In the genomic region with DNA sequence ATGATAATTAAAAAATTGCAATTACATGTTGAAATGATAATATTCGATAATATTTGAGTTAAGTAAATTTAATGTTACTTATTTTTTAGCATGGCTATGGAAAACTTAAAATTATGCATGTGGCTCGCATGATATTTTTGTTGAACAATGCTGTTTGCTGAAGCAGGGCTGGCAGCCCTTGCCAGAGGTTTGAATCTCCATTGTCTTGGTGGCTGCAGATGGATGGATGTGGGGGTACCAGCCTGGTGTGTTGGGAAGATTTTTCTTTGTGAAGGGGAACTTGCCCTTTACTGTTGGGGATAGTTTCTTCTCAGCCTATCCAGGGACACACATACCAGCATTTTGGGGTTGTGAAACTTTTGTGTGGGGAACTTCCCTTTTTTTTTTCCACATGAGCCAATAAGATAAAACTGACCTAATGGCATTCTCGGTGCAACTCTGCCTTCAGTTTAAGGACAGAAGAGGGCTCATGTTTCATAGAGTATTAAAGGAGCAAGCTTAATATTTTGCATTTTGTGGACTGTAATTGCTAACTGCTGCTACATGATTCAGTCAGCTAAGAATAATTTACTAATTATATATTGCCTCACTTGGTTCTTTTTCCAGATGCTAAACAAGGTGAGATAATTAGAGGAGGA, we compare ENCODE assay signal across 7 cellular contexts. TPM values are rescaled to one million over a fixed set of nuclear protein-coding genes. Genes with fewer than 3 reads are reported as not detected.
A peak's percentile ranks its signal among the peaks of the same experiment; 100 is the strongest.
DNase-seq lines count a peak whose midpoint lies in the region; ATAC-seq, FAIRE-seq and TF ChIP-seq lines count a peak whose summit lies in the region.

No MANE protein-coding gene starts in this region.

- no peak overlapping the region for H3K4me2 ChIP-seq in mammary epithelial cell (ENCODE audit: insufficient read depth, low read depth, low read length)

- H3K27ac ChIP-seq in mammary epithelial cell (ENCODE audit: insufficient read depth, low read depth, low read length) (no peak overlapping the region), neutrophil (peak overlapping the region; percentile 94)

- no peak for TF ChIP-seq POLR2A in GM12891 (IDR thresholded peaks at IDR 0.05; ENCODE audit: low read depth, low read length)

- CTCF ChIA-PET in mammary epithelial cell (lab: Charles Lee; ENCODE audit: low non-redundant PET): no interaction called here

- TF ChIP-seq CTCF in mammary epithelial cell (conservative IDR thresholded peaks at IDR 0.05 in 1 of 2, IDR thresholded peaks at IDR 0.05 in 1 of 2; ENCODE audit: extremely low read depth in 1 of 2, insufficient read depth in 1 of 2, low read depth in 1 of 2, low read length in 2 of 2): no peak
- no peak for TF ChIP-seq CTCF in neutrophil (IDR thresholded peaks at IDR 0.05)

- dilution Hi-C loops in mammary epithelial cell (cut with HindIII; ENCODE audit: low sequenced_read_pairs): no loop called here

- intact Hi-C loops in mammary epithelial cell (cut with micrococcal nuclease): no loop called here

- peaks cover 6% of the 10 kb centered on the region for H3K4me1 ChIP-seq in mammary epithelial cell (ENCODE audit: insufficient read depth, low read length)
- H3K4me1 ChIP-seq in neutrophil (ENCODE audit: control insufficient read depth in 1 of 2, insufficient read depth in 1 of 2, low read depth in 1 of 2, low read length in 1 of 2): peaks cover 91 to 96% of the 10 kb centered on the region in 2 experiments

- ATAC-seq in GM21717 (IDR thresholded peaks at IDR 0.05; ENCODE audit: unreplicated experiment): peak; percentile 25

- H3K9ac ChIP-seq in mammary epithelial cell (ENCODE audit: insufficient read depth, low read length): no peak overlapping the region

- no peak for DNase-seq in GM12891 (ENCODE audit: insufficient read length, low spot score)
- peak; percentile 58 for DNase-seq in LHCN-M2 (ENCODE audit: low read depth)
- DNase-seq in mammary epithelial cell: peak; percentile 37
- DNase-seq in HK-2 (ENCODE audit: unreplicated experiment): no peak
- no peak for DNase-seq in NK-92 treated with Interleukin-12 subunit alpha and Interleukin-12 subunit beta, amount 100 ng/mL, for 24 hours (lab: John Stamatoyannopoulos, UW)

- H2AFZ ChIP-seq in mammary epithelial cell (ENCODE audit: low read depth, low read length): no peak overlapping the region

- H3K4me3 ChIP-seq in mammary epithelial cell (replicated peaks in 1 of 3; ENCODE audit: insufficient read depth in 1 of 3, low read depth in 2 of 3, low read length in 3 of 3) (no peak overlapping the region), neutrophil (ENCODE audit: low read depth in 1 of 2, low read length in 1 of 2) (peak overlapping the region; percentile 36 to 56)

- BruUV-seq in mammary epithelial cell (replicated peaks; lab: Mats Ljungman, UMichigan): no TSS peak

- WGBS in mammary epithelial cell (ENCODE audit: low coverage, missing lambda C conversion rate): 82% methylated on average over 3 of the region's 3 CpGs

- H4K20me1 ChIP-seq in mammary epithelial cell (ENCODE audit: insufficient read depth, low read length): no peaks in the 10 kb centered on the region

- peaks cover 95% of the 10 kb centered on the region for H3K79me2 ChIP-seq in mammary epithelial cell (ENCODE audit: insufficient read depth, low read length)

- H3K36me3 ChIP-seq in mammary epithelial cell (ENCODE audit: insufficient read depth, low read length) (no peaks in the 10 kb centered on the region), neutrophil (peaks cover 37% of the 10 kb centered on the region)

- H3K27me3 ChIP-seq in mammary epithelial cell (ENCODE audit: insufficient read depth, low read length) (no peaks in the 10 kb centered on the region), neutrophil (no peaks in the 10 kb centered on the region)

- in situ Hi-C loops in mammary epithelial cell (cut with MboI; ENCODE audit: low sequenced_read_pairs in 2 of 2): loop anchor here in 1 of 2 donors (10.0 kb wide), 1 partner anchor 56 kb away; no protein-coding TSS in a partner anchor

- no peaks in the 10 kb centered on the region for H3K9me3 ChIP-seq in mammary epithelial cell (replicated peaks; ENCODE audit: insufficient read depth, low read length)
- no peaks in the 10 kb centered on the region for H3K9me3 ChIP-seq in neutrophil

- peak; percentile 56 for FAIRE-seq in GM12891 (lab: Jason Lieb, UNC)

TF ChIP-seq in GM12891, 5 proteins besides CTCF, POLR2A, EP300 and RAD21:
- TF ChIP-seq SPI1 (IDR thresholded peaks at IDR 0.05; ENCODE audit: low read depth, low read length): peak; percentile 85
- TF ChIP-seq POU2F2 (IDR thresholded peaks at IDR 0.05; ENCODE audit: low read depth, low read length): peak; percentile 46; the same call in 1 of the 2 replicates
- TF ChIP-seq POLR2AphosphoS5 (IDR thresholded peaks at IDR 0.05; ENCODE audit: low read depth, low read length): no peak
- TF ChIP-seq PAX5 (IDR thresholded peaks at IDR 0.05; ENCODE audit: insufficient read depth, low read length, severe bottlenecking): no peak
- no peak; the same call in 1 of the 2 replicates for TF ChIP-seq TAF1 (IDR thresholded peaks at IDR 0.05; ENCODE audit: low read depth, low read length)

RNA-seq across cellular contexts. Expression of a gene that starts 8.8 kb away (rescaled TPM):
- polyA plus RNA-seq in GM12891 (2012; ENCODE audit: low read depth, missing spikeins): 25.4 TPM
- total RNA-seq in LHCN-M2 (2014; rRNA removed): 15.7 and 19.2 TPM in 2 replicates
- 10.9 TPM for polyA plus RNA-seq in LHCN-M2 (2012)
- total RNA-seq in mammary epithelial cell: 10 to 100 TPM; 23.0 to 24.3 TPM
- 14.0 TPM for polyA plus RNA-seq in mammary epithelial cell
- polyA minus RNA-seq in mammary epithelial cell: 10.4 TPM

Comparison
In these comparisons a context has a peak if more than half of its experiments do, and no peak if none do; other contexts are left out.
1. DNase-seq: peak in LHCN-M2 (single experiment) and mammary epithelial cell (single experiment); none in GM12891 (single experiment), HK-2 (single experiment) and NK-92 treated with Interleukin-12 subunit alpha and Interleukin-12 subunit beta, amount 100 ng/mL, for 24 hours (single experiment).
2. H3K4me3 ChIP-seq: peak in neutrophil (2 of 2); none in mammary epithelial cell (0 of 3).